ENCODE assay signal across 8 cellular contexts in the genomic region with DNA sequence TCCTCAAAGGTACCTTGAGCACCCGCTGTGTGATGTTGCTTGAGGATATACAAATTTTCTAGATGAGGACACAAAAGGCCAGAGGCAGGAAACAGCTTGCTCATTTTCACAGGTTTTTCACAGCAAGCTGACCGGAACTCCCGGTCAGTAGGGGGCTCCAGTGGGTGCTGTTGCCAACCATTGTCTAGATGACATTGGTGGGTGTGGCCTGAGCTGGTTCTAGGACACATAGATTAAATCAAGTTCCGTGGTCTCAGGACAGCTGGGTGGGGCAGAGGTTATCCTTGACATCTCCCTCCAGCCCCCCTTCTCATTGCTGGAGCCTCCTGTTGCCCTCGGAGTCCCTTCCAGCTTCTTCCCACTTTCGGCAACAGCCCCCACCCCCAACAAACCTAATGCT.
DNase-seq lines count a peak whose midpoint lies in the region; ATAC-seq and TF ChIP-seq lines count a peak whose summit lies in the region.

No MANE protein-coding gene starts in this region.

- H3K9me3 ChIP-seq in DOHH2 (ENCODE audit: control insufficient read depth, insufficient read depth, low read length) (no peaks in the 10 kb centered on the region), BE2C (no peaks in the 10 kb centered on the region)

- no peaks in the 10 kb centered on the region for H3K79me2 ChIP-seq in DOHH2 (ENCODE audit: control insufficient read depth, low read length)

- no peaks in the 10 kb centered on the region for H3K9me2 ChIP-seq in DOHH2 (replicated peaks; ENCODE audit: control insufficient read depth, low read length)

- no peaks in the 10 kb centered on the region for H4K20me1 ChIP-seq in DOHH2 (ENCODE audit: control insufficient read depth, insufficient read depth, low read depth, low read length)

- no peaks in the 10 kb centered on the region for H3F3A ChIP-seq in DOHH2 (ENCODE audit: control insufficient read depth, insufficient read depth)

- H3K27ac ChIP-seq in DOHH2 (ENCODE audit: low read depth, low read length) (no peak overlapping the region), cingulate gyrus (ENCODE audit: low read depth, low read length) (peak overlapping the region; percentile 80)

- H3K4me1 ChIP-seq in DOHH2 (ENCODE audit: control insufficient read depth, low read length) (no peaks in the 10 kb centered on the region), BE2C (no peaks in the 10 kb centered on the region)

- H3K4me2 ChIP-seq in DOHH2 (ENCODE audit: low read length) = no peak overlapping the region

- DNase-seq in NAMALWA (ENCODE audit: low spot score) = peak; percentile 26
- peak; percentile 39 for DNase-seq in myocyte (ENCODE audit: low read depth)
- no peak for DNase-seq in BE2C
- no peak for DNase-seq in COLO668 (lab: John Stamatoyannopoulos, UW; ENCODE audit: unreplicated experiment)

- H3K36me3 ChIP-seq in DOHH2 (ENCODE audit: control insufficient read depth, low read length) = no peaks in the 10 kb centered on the region
- no peaks in the 10 kb centered on the region for H3K36me3 ChIP-seq in BE2C

- no peak for ATAC-seq in HG03457 (IDR thresholded peaks at IDR 0.05; ENCODE audit: unreplicated experiment)
- no peak for ATAC-seq in HG03095 (IDR thresholded peaks at IDR 0.05; ENCODE audit: unreplicated experiment)

- TF ChIP-seq CTCF in DOHH2 (IDR thresholded peaks at IDR 0.05; ENCODE audit: low read depth, low read length, poor library complexity, severe bottlenecking) = peak; percentile 30
- no peak; the same call in 1 of the 2 replicates for TF ChIP-seq CTCF in BE2C (IDR thresholded peaks at IDR 0.05; ENCODE audit: low read depth, low read length)

- H3K4me3 ChIP-seq in DOHH2 (ENCODE audit: low read length) (no peak overlapping the region), BE2C (ENCODE audit: low read depth, low read length) (no peak overlapping the region)

- H3K27me3 ChIP-seq in DOHH2 (ENCODE audit: control insufficient read depth, low read length) (peaks cover 35% of the 10 kb centered on the region), BE2C (peaks cover 61% of the 10 kb centered on the region)

Comparison
In these comparisons a context has a peak if more than half of its experiments do, and no peak if none do; other contexts are left out.
1. DNase-seq: peak in NAMALWA (single experiment) and myocyte (single experiment); none in BE2C (single experiment) and COLO668 (single experiment).